Comparison of ENCODE assay signal across 23 cellular contexts in genomic region chr14:69924181-69924580, GRCh38. TPM values are rescaled to one million over a fixed set of nuclear protein-coding genes. Genes with fewer than 3 reads are reported as not detected.
DNase-seq lines count a peak whose midpoint lies in the region; ATAC-seq, FAIRE-seq and TF ChIP-seq lines count a peak whose summit lies in the region.
"Had no signal": no experiment of that assay in that cellular context is flagged by ENCODE, and none has a peak within 500 bp of the region (broad histone marks: within the 10 kb centered on the region; RNA-seq: fewer than 3 reads in every experiment).

No MANE protein-coding gene starts in this region.

- no peak overlapping the region for H3K4ac ChIP-seq in H1 (replicated peaks; ENCODE audit: insufficient read length, low read depth, low read length)

- no peak overlapping the region for H2BK15ac ChIP-seq in H1 (ENCODE audit: low read length)

- no peaks in the 10 kb centered on the region for H3K79me1 ChIP-seq in H1 (ENCODE audit: low read depth, low read length)

- H3K27ac Mint-ChIP-seq in neural crest cell (ENCODE audit: unreplicated experiment), result peak overlapping the region; percentile 39
- H3K27ac Mint-ChIP-seq: activated B cell treated with CpG ODN at 0.5 μM for 24 hours; activated CD8-positive, alpha-beta memory T cell treated with anti-CD3 and anti-CD28 coated beads, Interleukin-2, amount 10 ng/mL, durations not matched to agents 7 days and 5 days; activated naive CD4-positive, alpha-beta T cell treated with anti-CD3 and anti-CD28 coated beads for 36 hours; CD4-positive, CD25-positive, alpha-beta regulatory T cell; memory B cell had no signal

- no peak overlapping the region for H3K14ac ChIP-seq in H1 (ENCODE audit: insufficient read length)

- TF ChIP-seq CTCF in H1 (IDR thresholded peaks at IDR 0.05; ENCODE audit: control extremely low read depth in 1 of 3, insufficient read depth in 1 of 3, low read depth in 1 of 3, low read length in 3 of 3), result no peak
- TF ChIP-seq CTCF in neural crest cell (conservative IDR thresholded peaks at IDR 0.05), result no peak

- H3K4me1 Mint-ChIP-seq in neural crest cell, result peaks cover 50% of the 10 kb centered on the region
- no peaks in the 10 kb centered on the region for H3K4me1 Mint-ChIP-seq in activated T-cell treated with anti-CD3 and anti-CD28 coated beads, Interleukin-2, amount 50 U/mL, for 4 hours (ENCODE audit: low read depth)
- H3K4me1 Mint-ChIP-seq: activated B cell treated with CpG ODN at 0.5 μM for 24 hours; activated CD8-positive, alpha-beta memory T cell treated with anti-CD3 and anti-CD28 coated beads, Interleukin-2, amount 10 ng/mL, durations not matched to agents 7 days and 5 days; CD4-positive, CD25-positive, alpha-beta regulatory T cell; memory B cell had no signal

- 0 out of 7 replicates have a peak, but pooled peaks cover 0 to 3% (median 0%) of the 10 kb centered on the region in 4 experiments for H3K27me3 ChIP-seq in H1 (replicated peaks in 1 of 4; ENCODE audit: control insufficient read depth in 3 of 4, extremely low read depth in 1 of 4, insufficient read depth in 3 of 4, low read length in 3 of 4)
- H3K27me3 ChIP-seq: colonic mucosa, testis had no signal

- H2AFZ ChIP-seq in H1 (ENCODE audit: low read length), result no peak overlapping the region

- ATAC-seq in GM18867 (IDR thresholded peaks at IDR 0.05; ENCODE audit: unreplicated experiment) (no peak), HG03442 (IDR thresholded peaks at IDR 0.05; ENCODE audit: unreplicated experiment) (no peak)
- ATAC-seq in activated T-cell treated with anti-CD3 and anti-CD28 coated beads, Interleukin-2, amount 50 U/mL, for 4 hours, result no peak
- ATAC-seq: activated CD8-positive, alpha-beta memory T cell treated with anti-CD3 and anti-CD28 coated beads, Interleukin-2, amount 10 ng/mL, durations not matched to agents 7 days and 5 days; GM12878; left colon had no signal

- no peaks in the 10 kb centered on the region for H3K36me3 ChIP-seq in H1 (ENCODE audit: control insufficient read depth in 2 of 4, insufficient read depth in 4 of 4, low read length in 3 of 4)
- H3K36me3 ChIP-seq: colonic mucosa had no signal

- H3K4me2 ChIP-seq in H1 (ENCODE audit: insufficient read depth in 1 of 2, low read depth in 2 of 2, low read length in 2 of 2), result no peak overlapping the region

- no peak overlapping the region for H3K4me3 ChIP-seq in H1 (ENCODE audit: extremely low read depth in 1 of 4, insufficient read depth in 2 of 4, low read depth in 3 of 4, low read length in 4 of 4)
- H3K4me3 ChIP-seq: colonic mucosa, GM12878, testis had no signal

- no peaks in the 10 kb centered on the region for H3K27me3 Mint-ChIP-seq in neural crest cell (ENCODE audit: low read depth)
- H3K27me3 Mint-ChIP-seq in activated T-cell treated with anti-CD3 and anti-CD28 coated beads, Interleukin-2, amount 50 U/mL, for 4 hours (ENCODE audit: low read depth), result peaks cover 14% of the 10 kb centered on the region

- H3K9me3 Mint-ChIP-seq in neural crest cell, result no peaks in the 10 kb centered on the region
- H3K9me3 Mint-ChIP-seq in activated T-cell treated with anti-CD3 and anti-CD28 coated beads, Interleukin-2, amount 50 U/mL, for 4 hours, result no peaks in the 10 kb centered on the region
- H3K9me3 Mint-ChIP-seq: activated B cell treated with CpG ODN at 0.5 μM for 24 hours; activated naive CD4-positive, alpha-beta T cell treated with anti-CD3 and anti-CD28 coated beads for 36 hours; memory B cell had no signal

- POLR2A ChIA-PET in H1 (lab: Charles Lee; ENCODE audit: partially characterized antibody), result no interaction called here

- TF ChIP-seq EP300 in H1 (IDR thresholded peaks at IDR 0.05; ENCODE audit: borderline replicate concordance in 1 of 2, low read depth in 2 of 2, low read length in 2 of 2), result no peak

- no peak overlapping the region for H3K56ac ChIP-seq in H1 (replicated peaks; ENCODE audit: insufficient read length, low read depth, low read length)

- no peak overlapping the region for H2BK20ac ChIP-seq in H1 (ENCODE audit: low read length)

- H2AK5ac ChIP-seq in H1 (ENCODE audit: low read depth, low read length), result no peak overlapping the region

- H3K23me2 ChIP-seq in H1 (ENCODE audit: low read depth, low read length), result no peaks in the 10 kb centered on the region; the same call in 1 of the 2 replicates

- 81% methylated on average over 5 of the region's 5 CpGs; no CpG with 5 or more reads in 1 of the 2 experiments for WGBS in H1 (ENCODE audit: extremely low coverage in 1 of 2, insufficient coverage in 1 of 2, insufficient read length in 1 of 2, insufficient replicate concordance in 2 of 2, low coverage in 1 of 2, low lambda C conversion rate in 2 of 2, missing lambda C conversion rate in 1 of 2), 2 experiments

- H3K18ac ChIP-seq in H1 (ENCODE audit: extremely low read depth, low read length), result no peak overlapping the region

- peak overlapping the region; percentile 47 for H3K4me3 Mint-ChIP-seq in neural crest cell
- H3K4me3 Mint-ChIP-seq in activated T-cell treated with anti-CD3 and anti-CD28 coated beads, Interleukin-2, amount 50 U/mL, for 4 hours, result no peak overlapping the region
- H3K4me3 Mint-ChIP-seq: activated B cell treated with CpG ODN at 0.5 μM for 24 hours; activated CD8-positive, alpha-beta memory T cell treated with anti-CD3 and anti-CD28 coated beads, Interleukin-2, amount 10 ng/mL, durations not matched to agents 7 days and 5 days; activated naive CD4-positive, alpha-beta T cell treated with anti-CD3 and anti-CD28 coated beads for 36 hours; CD4-positive, CD25-positive, alpha-beta regulatory T cell; memory B cell had no signal

- H2BK12ac ChIP-seq in H1 (ENCODE audit: low read depth, low read length), result no peak overlapping the region

- no peaks in the 10 kb centered on the region for H3K9me3 ChIP-seq in H1 (ENCODE audit: insufficient read depth in 2 of 2, low read depth in 1 of 2, low read length in 1 of 2)
- H3K9me3 ChIP-seq: colonic mucosa, testis had no signal

- H4K8ac ChIP-seq in H1 (ENCODE audit: extremely low read depth, insufficient read depth, low read length), result no peak overlapping the region

- H3K9ac ChIP-seq in H1 (replicated peaks in 1 of 4; ENCODE audit: extremely low read depth in 1 of 4, low read depth in 3 of 4, low read length in 3 of 4), result no peak overlapping the region

- H4K20me1 ChIP-seq in H1 (replicated peaks in 1 of 2; ENCODE audit: control insufficient read depth in 1 of 2, insufficient read depth in 2 of 2, low read length in 2 of 2), result no peaks in the 10 kb centered on the region

- H2BK5ac ChIP-seq in H1 (ENCODE audit: low read depth, low read length), result no peak overlapping the region

- H3K79me2 ChIP-seq in H1 (ENCODE audit: control insufficient read depth in 1 of 2, insufficient read depth in 2 of 2, low read length in 2 of 2), result no peaks in the 10 kb centered on the region

- no peak for TF ChIP-seq POLR2A in H1 (IDR thresholded peaks at IDR 0.05; ENCODE audit: control extremely low read depth in 1 of 2, low read depth in 2 of 2, low read length in 2 of 2)

- H4K5ac ChIP-seq in H1 (ENCODE audit: insufficient read length, low read depth, low read length), result no peak overlapping the region

- DNase-seq in HCEC 1CT (peak; percentile 69), NCI-H2107 treated with DMSO at 0.1 percent for 48 hours (lab: John Stamatoyannopoulos, UW; ENCODE audit: unreplicated experiment) (peak; percentile 62), H1 (ENCODE audit: low read depth in 1 of 2, low spot score in 2 of 2) (no peak), neural crest cell (ENCODE audit: low read depth, low spot score) (no peak)
- DNase-seq in activated T-cell treated with anti-CD3 and anti-CD28 coated beads, Interleukin-2, amount 50 U/mL, for 4 hours, result no peak
- DNase-seq: activated B cell treated with CpG ODN at 0.5 μM for 24 hours; activated CD8-positive, alpha-beta memory T cell treated with anti-CD3 and anti-CD28 coated beads, Interleukin-2, amount 10 ng/mL, durations not matched to agents 7 days and 5 days; activated naive CD4-positive, alpha-beta T cell treated with anti-CD3 and anti-CD28 coated beads for 36 hours; CD4-positive, CD25-positive, alpha-beta regulatory T cell; colonic mucosa; effector CD8-positive, alpha-beta T cell; left colon; NCI-H1105; NCI-H2029 treated with DMSO at 0.1 percent for 48 hours; NCI-H446 treated with DMSO at 0.1 percent for 48 hours; Right ventricle myocardium superior; stimulated activated naive CD4-positive, alpha-beta T cell treated with Interleukin-2 at 50 U/mL for 16 hours; testis had no signal

- peak; percentile 2 to 29; a peak in 1 of 4 replicates for TF ChIP-seq RAD21 in H1 (IDR thresholded peaks at IDR 0.05 in 1 of 2, conservative IDR thresholded peaks at IDR 0.05 in 1 of 2; ENCODE audit: low read depth in 2 of 2, low read length in 2 of 2)

- H3K23ac ChIP-seq in H1 (ENCODE audit: insufficient read length), result no peak overlapping the region

- no peaks in the 10 kb centered on the region for H3K4me1 ChIP-seq in H1 (replicated peaks in 1 of 4; ENCODE audit: control insufficient read depth in 3 of 4, insufficient read depth in 4 of 4, low read length in 3 of 4)
- H3K4me1 ChIP-seq: colonic mucosa had no signal

- H2BK120ac ChIP-seq in H1 (replicated peaks; ENCODE audit: low read depth, low read length), result no peak overlapping the region

- peaks cover 18% of the 10 kb centered on the region for H3K36me3 Mint-ChIP-seq in neural crest cell (ENCODE audit: low read depth)
- H3K36me3 Mint-ChIP-seq in activated T-cell treated with anti-CD3 and anti-CD28 coated beads, Interleukin-2, amount 50 U/mL, for 4 hours (ENCODE audit: insufficient read depth), result no peaks in the 10 kb centered on the region
- H3K36me3 Mint-ChIP-seq: activated CD8-positive, alpha-beta memory T cell treated with anti-CD3 and anti-CD28 coated beads, Interleukin-2, amount 10 ng/mL, durations not matched to agents 7 days and 5 days; CD4-positive, CD25-positive, alpha-beta regulatory T cell; memory B cell had no signal

- no peak overlapping the region for H4K91ac ChIP-seq in H1 (replicated peaks; ENCODE audit: insufficient read length, low read length)

- FAIRE-seq in H1 (lab: Jason Lieb, UNC), result no peak
- FAIRE-seq: GM12878 had no signal

- CTCF ChIA-PET in H1 (lab: Charles Lee; ENCODE audit: partially characterized antibody), result interaction anchor here (0.8 to 2.4 kb wide), 6 partner anchors 11 to 106 kb away, joined by 3 to 12 read pairs (median 6); partner anchors contain the start of gene SMOC1

- no peak overlapping the region for H3K27ac ChIP-seq in H1 (ENCODE audit: low read depth, low read length)
- H3K27ac ChIP-seq: colonic mucosa had no signal

RNA-seq across cellular contexts. Expression of gene SMOC1, which starts 45.0 kb away (rescaled TPM):
- total RNA-seq in H1 (2021; fragmentation: NEBNext Ultra II Directional; extraction: Animal tissue kit (Norgen Biotek cat#: 25700)), result 1.6 and 2.4 TPM in 2 replicates
- 1.6 and 3.2 TPM in 2 replicates for polyA plus RNA-seq in H1 (2011; rRNA removed)
- 2.5 TPM for polyA plus RNA-seq in H1 (2011; cell fraction: cytosol; rRNA removed)
- 3.2 TPM for polyA plus RNA-seq in H1 (2011; cell fraction: nucleus; rRNA removed)
- polyA plus RNA-seq in H1 (2012, experiment 1 of 2), result 1.9 to 2.7 TPM (median 2.4 TPM) in 4 replicates
- 1.9 TPM for polyA plus RNA-seq in H1 (2012, experiment 2 of 2)
- 1.7 TPM for polyA plus RNA-seq in H1 (2013, experiment 1 of 2)
- 1.5 TPM for polyA plus RNA-seq in H1 (2013, experiment 2 of 2)
- 1.7 and 2.0 TPM in 2 replicates for polyA minus RNA-seq in H1 (2011; rRNA and poly(A)+ RNA removed)
- polyA minus RNA-seq in H1 (2011; cell fraction: cytosol; rRNA and poly(A)+ RNA removed), result 9.4 TPM
- 3.9 TPM for polyA minus RNA-seq in H1 (2011; cell fraction: nucleus; rRNA and poly(A)+ RNA removed)
- 189 and 203 TPM in 2 replicates for total RNA-seq in neural crest cell
- total RNA-seq in activated T-cell treated with anti-CD3 and anti-CD28 coated beads, Interleukin-2, amount 50 U/mL, for 4 hours, result under 1 TPM in 1 of 3 donors, not detected in 2; 0.30 TPM
- total RNA-seq: activated B cell treated with CpG ODN at 0.5 μM for 24 hours; activated CD8-positive, alpha-beta memory T cell treated with anti-CD3 and anti-CD28 coated beads, Interleukin-2, amount 10 ng/mL, durations not matched to agents 7 days and 5 days; activated naive CD4-positive, alpha-beta T cell treated with anti-CD3 and anti-CD28 coated beads for 36 hours; CD4-positive, CD25-positive, alpha-beta regulatory T cell; fibroblast of villous mesenchyme had no signal
- polyA plus RNA-seq: CD4-positive, CD25-positive, alpha-beta regulatory T cell had no signal

Comparison
In these comparisons a context has a peak if more than half of its experiments do, and no peak if none do; other contexts are left out.
1. DNase-seq: peak in HCEC 1CT (single experiment) and NCI-H2107 treated with DMSO at 0.1 percent for 48 hours (single experiment); none in H1 (0 of 2), neural crest cell (single experiment) and activated T-cell treated with anti-CD3 and anti-CD28 coated beads, Interleukin-2, amount 50 U/mL, for 4 hours (single experiment).
2. RNA of gene SMOC1, which starts 45.0 kb away (total RNA-seq): 189 to 203 TPM in neural crest cell; 1.6 to 2.4 TPM in H1 and 0.30 TPM in activated T-cell treated with anti-CD3 and anti-CD28 coated beads, Interleukin-2, amount 50 U/mL, for 4 hours; every median in the first group is over 10 times any median in the second.